ENCODE assay signal across 8 cellular contexts in genomic region chr20:41138217-41138526, GRCh38. TPM values are rescaled to one million over a fixed set of nuclear protein-coding genes. Genes with fewer than 3 reads are reported as not detected.
DNase-seq lines count a peak whose midpoint lies in the region; TF ChIP-seq lines count a peak whose summit lies in the region.

No MANE protein-coding gene starts in this region.

- H3K27me3 ChIP-seq in SJSA1 (replicated peaks) (no peaks in the 10 kb centered on the region), esophagus squamous epithelium (no peaks in the 10 kb centered on the region)

- in situ Hi-C loops in G401 (cut with HindIII; ENCODE audit: low sequenced_read_pairs) = no loop called here

- peaks cover 6% of the 10 kb centered on the region for H3K36me3 Mint-ChIP-seq in progenitor cell of endocrine pancreas (ENCODE audit: insufficient read depth)

- peak overlapping the region; percentile 100 for H3K4me3 ChIP-seq in SJSA1
- peak overlapping the region; percentile 72 to 98 (median 86) for H3K4me3 ChIP-seq in esophagus squamous epithelium

- H3K9me3 Mint-ChIP-seq in progenitor cell of endocrine pancreas (ENCODE audit: low read depth) = no peaks in the 10 kb centered on the region

- peak overlapping the region; percentile 96 for H3K27ac ChIP-seq in SJSA1
- peak overlapping the region; percentile 91 to 98 (median 95) for H3K27ac ChIP-seq in esophagus squamous epithelium

- H3K4me1 Mint-ChIP-seq in progenitor cell of endocrine pancreas (ENCODE audit: low read depth) = peaks cover 43% of the 10 kb centered on the region

- H3K36me3 ChIP-seq in SJSA1 = peaks cover 43% of the 10 kb centered on the region
- H3K36me3 ChIP-seq in esophagus squamous epithelium = no peaks in the 10 kb centered on the region

- peak; percentile 27 for DNase-seq in G401 (ENCODE audit: low spot score)
- no peak for DNase-seq in SJSA1 (ENCODE audit: low read depth in 1 of 2, low spot score in 2 of 2)
- DNase-seq in esophagus squamous epithelium (lab: John Stamatoyannopoulos, UW) = no peak
- no peak for DNase-seq in progenitor cell of endocrine pancreas (ENCODE audit: low spot score, unreplicated experiment)
- no peak for DNase-seq in inferior parietal cortex (ENCODE audit: extremely low spot score)
- no peak for DNase-seq in amniotic stem cell (lab: John Stamatoyannopoulos, UW)
- DNase-seq in NCI-H2029 treated with DMSO at 0.1 percent for 48 hours (lab: John Stamatoyannopoulos, UW) = no peak
- no peak for DNase-seq in NCI-H82 (lab: John Stamatoyannopoulos, UW)

- intact Hi-C loops in esophagus squamous epithelium (cut with DNase I) = loop anchor here (10.0 kb wide), 1 partner anchor 197 kb away; no protein-coding TSS in a partner anchor

- H3K4me3 Mint-ChIP-seq in progenitor cell of endocrine pancreas (ENCODE audit: low read depth) = peak overlapping the region; percentile 85

- TF ChIP-seq CTCF in esophagus squamous epithelium (IDR thresholded peaks at IDR 0.05) (no peak), progenitor cell of endocrine pancreas (IDR thresholded peaks at IDR 0.05; ENCODE audit: unreplicated experiment) (no peak)

- 0% methylated on average over 4 of the region's 4 CpGs; no CpG with 5 or more reads in 1 of the 2 donors for WGBS in esophagus squamous epithelium, 2 donors

- TF ChIP-seq POLR2A in esophagus squamous epithelium (IDR thresholded peaks at IDR 0.05) = no peak

- H3K4me1 ChIP-seq in SJSA1 (replicated peaks) (peaks cover 32% of the 10 kb centered on the region), esophagus squamous epithelium (peaks cover 35 to 90% (median 61%) of the 10 kb centered on the region in 3 donors)

- peak overlapping the region; percentile 93 for H3K27ac Mint-ChIP-seq in progenitor cell of endocrine pancreas

- H3K9me3 ChIP-seq in SJSA1 (replicated peaks) = peaks cover 7% of the 10 kb centered on the region
- no peaks in the 10 kb centered on the region for H3K9me3 ChIP-seq in esophagus squamous epithelium

- H3K27me3 Mint-ChIP-seq in progenitor cell of endocrine pancreas = no peaks in the 10 kb centered on the region

RNA-seq across cellular contexts. Expression of gene PLCG1, which starts 0.8 kb away (rescaled TPM):
- 87.0 and 117 TPM in 2 replicates for total RNA-seq in G401 (2014; rRNA removed; shearing (Covaris generic))
- 49.4 and 69.1 TPM in 2 replicates for total RNA-seq in SJSA1 (2014; rRNA removed; shearing (Covaris generic))
- 10 to 100 TPM; 30.4 to 84.7 (median 47.8) TPM for total RNA-seq in esophagus squamous epithelium
- 391 and 395 TPM in 2 replicates for total RNA-seq in progenitor cell of endocrine pancreas
